ENCODE assay signal across 8 cellular contexts in the genomic region with DNA sequence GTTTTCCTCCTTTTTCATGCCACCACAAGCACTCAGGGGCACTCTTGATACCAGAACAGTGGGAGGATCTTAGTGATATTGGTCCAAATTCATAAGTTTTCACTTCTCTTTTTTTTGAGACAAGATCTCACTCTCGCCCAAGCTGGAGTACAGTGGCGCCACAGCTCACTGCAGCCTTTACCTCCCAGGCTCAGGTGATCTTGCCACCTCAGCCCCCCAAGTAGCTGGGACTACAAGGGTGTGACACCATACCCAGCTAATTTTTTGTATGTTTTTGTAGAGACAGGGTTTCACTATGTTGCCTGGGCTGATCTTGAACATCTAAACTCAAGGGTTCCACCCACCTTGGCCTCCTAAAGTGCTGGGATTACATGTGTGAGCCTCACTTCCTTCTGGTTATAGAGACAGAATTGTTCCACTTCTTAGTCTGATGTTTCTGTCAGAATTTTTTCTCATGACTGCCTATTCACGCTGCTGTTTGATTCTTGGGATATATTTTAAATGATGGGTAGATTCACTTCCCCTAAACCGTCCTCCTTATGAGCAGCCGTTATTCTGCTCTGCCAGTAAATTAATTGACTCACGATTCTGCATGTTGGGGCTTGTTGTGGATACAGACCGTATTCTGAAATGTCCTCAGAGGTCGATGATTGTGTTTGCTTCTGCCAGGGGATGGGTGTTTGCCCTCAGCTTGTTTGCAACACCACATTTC. TPM values are rescaled to one million over a fixed set of nuclear protein-coding genes. Genes with fewer than 3 reads are reported as not detected.
DNase-seq lines count a peak whose midpoint lies in the region; ATAC-seq and TF ChIP-seq lines count a peak whose summit lies in the region.

No MANE protein-coding gene starts in this region.

- no peaks in the 10 kb centered on the region for H3K9me3 ChIP-seq in esophagus muscularis mucosa
- no peaks in the 10 kb centered on the region for H3K9me3 ChIP-seq in tibial nerve

- WGBS in esophagus muscularis mucosa = 92% methylated on average over 8 of the region's 8 CpGs
- WGBS in tibial nerve, 2 donors = 91 to 93% methylated on average over 8 of the region's 8 CpGs

- H3K27me3 ChIP-seq in esophagus muscularis mucosa (no peaks in the 10 kb centered on the region), tibial nerve (no peaks in the 10 kb centered on the region)

- no peak for TF ChIP-seq POLR2A in esophagus muscularis mucosa (IDR thresholded peaks at IDR 0.05; ENCODE audit: low read depth)
- no peak for TF ChIP-seq POLR2A in tibial nerve (IDR thresholded peaks at IDR 0.05)

- H3K4me1 ChIP-seq in esophagus muscularis mucosa = peaks cover 4 to 15% (median 10%) of the 10 kb centered on the region in 4 donors
- H3K4me1 ChIP-seq in tibial nerve = peaks cover 0 to 7% (median 3%) of the 10 kb centered on the region in 4 donors

- H3K4me3 ChIP-seq in esophagus muscularis mucosa (no peak overlapping the region), tibial nerve (no peak overlapping the region)

- no peak for TF ChIP-seq CTCF in esophagus muscularis mucosa (IDR thresholded peaks at IDR 0.05)
- TF ChIP-seq CTCF in tibial nerve (IDR thresholded peaks at IDR 0.05) = no peak

- intact Hi-C loops in esophagus muscularis mucosa (cut with DNase I) = no loop called here

- no peak overlapping the region for H3K27ac ChIP-seq in esophagus muscularis mucosa (replicated peaks in 1 of 4)
- peak overlapping the region in 1 of 4 donors; percentile 21 for H3K27ac ChIP-seq in tibial nerve

- peak; percentile 14 for DNase-seq in dermis blood vessel endothelial cell
- no peak for DNase-seq in esophagus muscularis mucosa (ENCODE audit: extremely low spot score)
- DNase-seq in tibial nerve (ENCODE audit: low spot score in 2 of 2) = no peak
- no peak for DNase-seq in DMS 273 treated with DMSO at 0.1 percent for 48 hours (lab: John Stamatoyannopoulos, UW)
- DNase-seq in HCEC 1CT = no peak

- TF ChIP-seq EP300 in esophagus muscularis mucosa (IDR thresholded peaks at IDR 0.05) (no peak), tibial nerve (IDR thresholded peaks at IDR 0.05) (no peak)

- ATAC-seq in GM18502 (IDR thresholded peaks at IDR 0.05; ENCODE audit: poor library complexity, unreplicated experiment) (peak; percentile 78), GM21619 (IDR thresholded peaks at IDR 0.05; ENCODE audit: unreplicated experiment) (peak; percentile 71), HG03520 (IDR thresholded peaks at IDR 0.05; ENCODE audit: unreplicated experiment) (peak; percentile 72)

- peaks cover 11 to 66% (median 40%) of the 10 kb centered on the region in 4 donors for H3K36me3 ChIP-seq in esophagus muscularis mucosa
- H3K36me3 ChIP-seq in tibial nerve = peaks cover 0 to 88% (median 0%) of the 10 kb centered on the region in 3 donors

RNA-seq across cellular contexts. Expression of a gene that starts 30.8 kb away (rescaled TPM):
- total RNA-seq in dermis blood vessel endothelial cell (19.2 and 36.9 TPM in 2 replicates), esophagus muscularis mucosa (10 to 100 TPM; 18.1 to 26.0 (median 22.1) TPM), tibial nerve (10 to 100 TPM; 20.4 to 50.2 (median 30.4) TPM)
